8 cellular contexts compared by ENCODE assay signal in the genomic region with DNA sequence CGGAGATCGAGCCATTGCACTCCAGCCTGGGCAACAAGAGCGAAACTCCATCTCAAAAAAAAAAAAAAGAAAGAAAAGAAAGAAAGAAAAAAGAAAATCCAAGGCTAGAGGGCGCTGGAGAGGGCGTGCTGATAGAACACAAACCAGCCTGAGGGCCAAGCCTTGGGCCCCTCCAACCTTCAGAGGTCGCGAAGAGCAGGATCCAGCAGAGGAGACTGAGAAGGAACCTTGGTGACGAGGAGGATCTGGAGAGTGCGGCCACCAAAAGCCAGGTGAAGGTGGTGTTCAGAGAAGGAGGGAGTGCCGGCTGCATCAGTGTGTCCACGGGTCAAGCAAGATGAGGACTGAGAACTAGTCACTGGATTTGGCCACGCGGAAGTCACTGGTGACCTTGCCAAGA. TPM values are rescaled to one million over a fixed set of nuclear protein-coding genes. Genes with fewer than 3 reads are reported as not detected.
DNase-seq lines count a peak whose midpoint lies in the region; ATAC-seq, FAIRE-seq and TF ChIP-seq lines count a peak whose summit lies in the region.

No MANE protein-coding gene starts in this region.

- 53% methylated on average over 13 of the region's 13 CpGs for WGBS in liver
- WGBS in gastroesophageal sphincter (ENCODE audit: low coverage in 1 of 2), 2 donors: 45 to 51% methylated on average over 10 to 13 of the region's 13 CpGs

- H3K9me3 Mint-ChIP-seq in activated CD4-positive, alpha-beta memory T cell treated with anti-CD3 and anti-CD28 coated beads, Interleukin-2, amount 10 ng/mL, durations not matched to agents 7 days and 5 days: no peaks in the 10 kb centered on the region

- TF ChIP-seq POLR2A in H54 (IDR thresholded peaks at IDR 0.05; ENCODE audit: low read depth, low read length) (no peak), gastroesophageal sphincter (IDR thresholded peaks at IDR 0.05) (no peak)

- H3K27ac ChIP-seq in liver (ENCODE audit: low read depth in 1 of 2, low read length in 2 of 2): no peak overlapping the region
- H3K27ac ChIP-seq in gastroesophageal sphincter: no peak overlapping the region

- H3K27me3 Mint-ChIP-seq in activated CD4-positive, alpha-beta memory T cell treated with anti-CD3 and anti-CD28 coated beads, Interleukin-2, amount 10 ng/mL, durations not matched to agents 7 days and 5 days: peaks cover 4% of the 10 kb centered on the region

- ATAC-seq in HG02981 (IDR thresholded peaks at IDR 0.05; ENCODE audit: unreplicated experiment): no peak
- ATAC-seq in gastroesophageal sphincter: no peak

- H3K27me3 ChIP-seq in liver (ENCODE audit: control insufficient read depth in 4 of 4, insufficient read depth in 4 of 4, low read length in 3 of 4): no peaks in the 10 kb centered on the region
- H3K27me3 ChIP-seq in gastroesophageal sphincter: no peaks in the 10 kb centered on the region

- H3K4me1 ChIP-seq in liver (ENCODE audit: control insufficient read depth in 4 of 4, insufficient read depth in 4 of 4, low read length in 3 of 4) (peaks cover 2 to 8% (median 4%) of the 10 kb centered on the region in 4 donors), gastroesophageal sphincter (peaks cover 0 to 31% (median 6%) of the 10 kb centered on the region in 3 donors)

- CTCF ChIA-PET in activated CD4-positive, alpha-beta memory T cell treated with anti-CD3 and anti-CD28 coated beads, Interleukin-2, amount 10 ng/mL, durations not matched to agents 7 days and 5 days (lab: Charles Lee): interaction anchor here (0.7 to 3.8 kb wide), 11 partner anchors 9 to 356 kb away, joined by 3 to 24 read pairs (median 3); no protein-coding TSS in a partner anchor

- no peak overlapping the region for H3K4me3 Mint-ChIP-seq in activated CD4-positive, alpha-beta memory T cell treated with anti-CD3 and anti-CD28 coated beads, Interleukin-2, amount 10 ng/mL, durations not matched to agents 7 days and 5 days

- no peak overlapping the region for H3K4me3 ChIP-seq in liver (ENCODE audit: low read depth in 1 of 3, low read length in 3 of 3)
- H3K4me3 ChIP-seq in gastroesophageal sphincter: no peak overlapping the region

- H3K9ac ChIP-seq in liver (ENCODE audit: low read depth in 1 of 2, low read length in 2 of 2): no peak overlapping the region

- POLR2A ChIA-PET in activated CD4-positive, alpha-beta memory T cell treated with anti-CD3 and anti-CD28 coated beads, Interleukin-2, amount 10 ng/mL, durations not matched to agents 7 days and 5 days (lab: Charles Lee): interaction anchor here (1.4 to 1.6 kb wide), 2 partner anchors 11 to 129 kb away, joined by 4 to 7 read pairs; no protein-coding TSS in a partner anchor

- FAIRE-seq in D721Med (lab: Jason Lieb, UNC) (no peak), H54 (lab: Jason Lieb, UNC) (no peak)

- TF ChIP-seq RAD21 in liver (IDR thresholded peaks at IDR 0.05): no peak

- peaks cover 18% of the 10 kb centered on the region for H3K4me1 Mint-ChIP-seq in activated CD4-positive, alpha-beta memory T cell treated with anti-CD3 and anti-CD28 coated beads, Interleukin-2, amount 10 ng/mL, durations not matched to agents 7 days and 5 days

- DNase-seq in D721Med (ENCODE audit: insufficient read length, low spot score): no peak
- peak; percentile 69 for DNase-seq in KBM-7
- DNase-seq in activated CD4-positive, alpha-beta memory T cell treated with anti-CD3 and anti-CD28 coated beads, Interleukin-2, amount 10 ng/mL, durations not matched to agents 7 days and 5 days: peak; percentile 35
- DNase-seq in H54 (ENCODE audit: insufficient read length, low spot score): no peak
- DNase-seq in NCI-H2171 (lab: John Stamatoyannopoulos, UW): no peak

- H3K27ac Mint-ChIP-seq in activated CD4-positive, alpha-beta memory T cell treated with anti-CD3 and anti-CD28 coated beads, Interleukin-2, amount 10 ng/mL, durations not matched to agents 7 days and 5 days: no peak overlapping the region

- H3K9me3 ChIP-seq in liver (ENCODE audit: control insufficient read depth in 4 of 4, low read length in 3 of 4): no peaks in the 10 kb centered on the region
- H3K9me3 ChIP-seq in gastroesophageal sphincter: no peaks in the 10 kb centered on the region

- H3K36me3 ChIP-seq in liver (ENCODE audit: control insufficient read depth in 4 of 4, insufficient read depth in 3 of 4, low read depth in 1 of 4, low read length in 3 of 4) (no peaks in the 10 kb centered on the region), gastroesophageal sphincter (no peaks in the 10 kb centered on the region)

- TF ChIP-seq CTCF in D721Med (IDR thresholded peaks at IDR 0.05; ENCODE audit: insufficient read depth, missing control alignments) (peak; percentile 36), liver (IDR thresholded peaks at IDR 0.05; ENCODE audit: low read depth, low read length, missing input control) (peak; percentile 15), gastroesophageal sphincter (IDR thresholded peaks at IDR 0.05) (peak in 1 of 4 experiments; percentile 28)

- no peaks in the 10 kb centered on the region for H3K36me3 Mint-ChIP-seq in activated CD4-positive, alpha-beta memory T cell treated with anti-CD3 and anti-CD28 coated beads, Interleukin-2, amount 10 ng/mL, durations not matched to agents 7 days and 5 days (ENCODE audit: low read depth)

- in situ Hi-C loops in KBM-7 (cut with MboI; ENCODE audit: low pct_unique_long_range_greater_than_20kb, low sequenced_read_pairs): no loop called here

- TF ChIP-seq EP300 in gastroesophageal sphincter (IDR thresholded peaks at IDR 0.05): no peak

TF ChIP-seq in liver, 16 proteins besides CTCF, POLR2A, EP300 and RAD21:
- TF ChIP-seq, protein P1, sequence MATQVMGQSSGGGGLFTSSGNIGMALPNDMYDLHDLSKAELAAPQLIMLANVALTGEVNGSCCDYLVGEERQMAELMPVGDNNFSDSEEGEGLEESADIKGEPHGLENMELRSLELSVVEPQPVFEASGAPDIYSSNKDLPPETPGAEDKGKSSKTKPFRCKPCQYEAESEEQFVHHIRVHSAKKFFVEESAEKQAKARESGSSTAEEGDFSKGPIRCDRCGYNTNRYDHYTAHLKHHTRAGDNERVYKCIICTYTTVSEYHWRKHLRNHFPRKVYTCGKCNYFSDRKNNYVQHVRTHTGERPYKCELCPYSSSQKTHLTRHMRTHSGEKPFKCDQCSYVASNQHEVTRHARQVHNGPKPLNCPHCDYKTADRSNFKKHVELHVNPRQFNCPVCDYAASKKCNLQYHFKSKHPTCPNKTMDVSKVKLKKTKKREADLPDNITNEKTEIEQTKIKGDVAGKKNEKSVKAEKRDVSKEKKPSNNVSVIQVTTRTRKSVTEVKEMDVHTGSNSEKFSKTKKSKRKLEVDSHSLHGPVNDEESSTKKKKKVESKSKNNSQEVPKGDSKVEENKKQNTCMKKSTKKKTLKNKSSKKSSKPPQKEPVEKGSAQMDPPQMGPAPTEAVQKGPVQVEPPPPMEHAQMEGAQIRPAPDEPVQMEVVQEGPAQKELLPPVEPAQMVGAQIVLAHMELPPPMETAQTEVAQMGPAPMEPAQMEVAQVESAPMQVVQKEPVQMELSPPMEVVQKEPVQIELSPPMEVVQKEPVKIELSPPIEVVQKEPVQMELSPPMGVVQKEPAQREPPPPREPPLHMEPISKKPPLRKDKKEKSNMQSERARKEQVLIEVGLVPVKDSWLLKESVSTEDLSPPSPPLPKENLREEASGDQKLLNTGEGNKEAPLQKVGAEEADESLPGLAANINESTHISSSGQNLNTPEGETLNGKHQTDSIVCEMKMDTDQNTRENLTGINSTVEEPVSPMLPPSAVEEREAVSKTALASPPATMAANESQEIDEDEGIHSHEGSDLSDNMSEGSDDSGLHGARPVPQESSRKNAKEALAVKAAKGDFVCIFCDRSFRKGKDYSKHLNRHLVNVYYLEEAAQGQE (IDR thresholded peaks at IDR 0.05): no peak
- TF ChIP-seq EGR1 (IDR thresholded peaks at IDR 0.05; ENCODE audit: low read depth in 2 of 2) (no peak), HNF4G (IDR thresholded peaks at IDR 0.05) (no peak), JUND (IDR thresholded peaks at IDR 0.05) (no peak), TAF1 (conservative IDR thresholded peaks at IDR 0.05) (no peak), RXRA (IDR thresholded peaks at IDR 0.05) (no peak), FOXA1 (IDR thresholded peaks at IDR 0.05) (no peak), HNF4A (conservative IDR thresholded peaks at IDR 0.05) (no peak), MAX (IDR thresholded peaks at IDR 0.05) (no peak), YY1 (IDR thresholded peaks at IDR 0.05) (no peak), GABPA (IDR thresholded peaks at IDR 0.05 in 1 of 2, conservative IDR thresholded peaks at IDR 0.05 in 1 of 2) (no peak), ATF3 (IDR thresholded peaks at IDR 0.05) (no peak), ZBTB33 (IDR thresholded peaks at IDR 0.05) (no peak), SP1 (IDR thresholded peaks at IDR 0.05) (no peak), NR2F2 (IDR thresholded peaks at IDR 0.05) (no peak), FOXA2 (IDR thresholded peaks at IDR 0.05) (no peak)

RNA-seq across cellular contexts. Expression of gene DYNC1H1, which starts 4.1 kb away (rescaled TPM):
- total RNA-seq in activated CD4-positive, alpha-beta memory T cell treated with anti-CD3 and anti-CD28 coated beads, Interleukin-2, amount 10 ng/mL, durations not matched to agents 7 days and 5 days: 100 to 1,000 TPM; 223 to 241 TPM
- total RNA-seq in liver (100 to 1,000 TPM; 112 to 201 TPM), gastroesophageal sphincter (1,000 to 10,000 TPM in 1 of 4 donors, 100 to 1,000 TPM in 3; 606 to 1,020 (median 666) TPM)
- polyA plus RNA-seq in liver: 10 to 100 TPM; 50.3 to 53.3 TPM

Comparison
In these comparisons a context has a peak if more than half of its experiments do, and no peak if none do; other contexts are left out.
1. DNase-seq: peak in KBM-7 (single experiment) and activated CD4-positive, alpha-beta memory T cell treated with anti-CD3 and anti-CD28 coated beads, Interleukin-2, amount 10 ng/mL, durations not matched to agents 7 days and 5 days (single experiment); none in D721Med (single experiment), H54 (single experiment) and NCI-H2171 (single experiment).